Comparison of ENCODE assay signal across 11 cellular contexts in the genomic region with DNA sequence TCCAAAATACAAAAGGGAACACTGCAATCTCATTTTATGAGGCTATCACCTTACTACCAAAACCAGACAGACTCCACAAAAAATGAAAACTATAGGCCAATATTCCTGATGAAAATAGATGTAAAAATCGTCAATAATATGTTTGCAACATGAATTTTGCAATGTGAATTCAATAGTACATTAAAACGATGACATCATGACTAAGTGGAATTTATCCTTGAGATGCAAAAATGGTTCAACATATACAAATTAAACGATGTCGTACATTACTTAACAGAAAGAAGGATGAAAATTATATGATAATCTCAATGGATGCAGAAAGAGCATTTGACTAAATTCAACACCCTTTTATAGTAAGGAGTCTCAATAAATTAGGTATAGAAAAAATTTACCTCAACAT.
"Had no signal": no experiment of that assay in that cellular context is flagged by ENCODE, and none has a peak within 500 bp of the region (broad histone marks: within the 10 kb centered on the region; RNA-seq: fewer than 3 reads in every experiment).

No MANE protein-coding gene starts in this region.

- H3K4me3 ChIP-seq: GM23248, GM23338, HAP-1 had no signal

- H3K9ac ChIP-seq: GM23248 had no signal

- H2AFZ ChIP-seq: GM23248, GM23338 had no signal

- DNase-seq: GM23248, GOT3, H7, H9, HCEC 1CT, HFFc6 had no signal

- FAIRE-seq: H1, H54 had no signal

- H3K36me3 ChIP-seq: HAP-1 had no signal

- ATAC-seq: GM23338, HCT116 had no signal

- H3K4me1 ChIP-seq: HAP-1 had no signal

- H3K4me2 ChIP-seq: GM23338 had no signal

- H3K9me3 ChIP-seq: HAP-1 had no signal

- H3K27ac ChIP-seq: GM23248 had no signal
